Comparison of ENCODE assay signal across 11 cellular contexts in genomic region chr1:115839706-115840095, GRCh38. TPM values are rescaled to one million over a fixed set of nuclear protein-coding genes. Genes with fewer than 3 reads are reported as not detected.
A peak's percentile ranks its signal among the peaks of the same experiment; 100 is the strongest.
DNase-seq lines count a peak whose midpoint lies in the region; ATAC-seq, FAIRE-seq and TF ChIP-seq lines count a peak whose summit lies in the region.
"Had no signal": no experiment of that assay in that cellular context is flagged by ENCODE, and none has a peak within 500 bp of the region (broad histone marks: within the 10 kb centered on the region; RNA-seq: fewer than 3 reads in every experiment).

No MANE protein-coding gene starts in this region.

- H3K4me1 Mint-ChIP-seq in activated CD8-positive, alpha-beta T cell treated with anti-CD3 and anti-CD28 coated beads for 36 hours (ENCODE audit: low read depth): peaks cover 6% of the 10 kb centered on the region
- peaks cover 3% of the 10 kb centered on the region for H3K4me1 Mint-ChIP-seq in activated CD8-positive, alpha-beta T cell treated with anti-CD3 and anti-CD28 coated beads, Interleukin-2, amount 10 ng/mL, durations not matched to agents 7 days and 5 days (ENCODE audit: low read depth)

- peak overlapping the region; percentile 3 for H3K4me3 Mint-ChIP-seq in activated CD8-positive, alpha-beta T cell treated with anti-CD3 and anti-CD28 coated beads for 36 hours
- no peak overlapping the region for H3K4me3 Mint-ChIP-seq in activated CD8-positive, alpha-beta T cell treated with anti-CD3 and anti-CD28 coated beads, Interleukin-2, amount 10 ng/mL, durations not matched to agents 7 days and 5 days

- CTCF ChIA-PET in activated CD8-positive, alpha-beta T cell treated with anti-CD3 and anti-CD28 coated beads for 36 hours (lab: Charles Lee): no interaction called here
- CTCF ChIA-PET in activated CD8-positive, alpha-beta T cell treated with anti-CD3 and anti-CD28 coated beads, Interleukin-2, amount 10 ng/mL, durations not matched to agents 7 days and 5 days (lab: Charles Lee): interaction anchor here (1.3 kb wide), 1 partner anchor 138 kb away, joined by 3 read pairs; no protein-coding TSS in a partner anchor

- no peak for TF ChIP-seq POLR2A in ovary (IDR thresholded peaks at IDR 0.05)

- TF ChIP-seq CTCF in activated CD8-positive, alpha-beta T cell treated with anti-CD3 and anti-CD28 coated beads for 36 hours (IDR thresholded peaks at IDR 0.05): no peak
- TF ChIP-seq CTCF in ovary (IDR thresholded peaks at IDR 0.05): no peak

- H3K27ac Mint-ChIP-seq in activated CD8-positive, alpha-beta T cell treated with anti-CD3 and anti-CD28 coated beads for 36 hours: no peak overlapping the region
- no peak overlapping the region for H3K27ac Mint-ChIP-seq in activated CD8-positive, alpha-beta T cell treated with anti-CD3 and anti-CD28 coated beads, Interleukin-2, amount 10 ng/mL, durations not matched to agents 7 days and 5 days
- H3K27ac Mint-ChIP-seq: activated naive CD4-positive, alpha-beta T cell treated with anti-CD3 and anti-CD28 coated beads, Interleukin-2, amount 50 U/mL, for 72 hours; immature natural killer cell had no signal

- H3K36me3 ChIP-seq in iPS-20b (ENCODE audit: insufficient read depth, low read depth, low read length): no peaks in the 10 kb centered on the region
- H3K36me3 ChIP-seq in ovary: no peaks in the 10 kb centered on the region

- H3K27me3 Mint-ChIP-seq in activated CD8-positive, alpha-beta T cell treated with anti-CD3 and anti-CD28 coated beads for 36 hours: peaks cover 54% of the 10 kb centered on the region
- peaks cover 59% of the 10 kb centered on the region for H3K27me3 Mint-ChIP-seq in activated CD8-positive, alpha-beta T cell treated with anti-CD3 and anti-CD28 coated beads, Interleukin-2, amount 10 ng/mL, durations not matched to agents 7 days and 5 days (ENCODE audit: low read depth)

- no peak for DNase-seq in activated CD8-positive, alpha-beta T cell treated with anti-CD3 and anti-CD28 coated beads for 36 hours
- DNase-seq in activated CD8-positive, alpha-beta T cell treated with anti-CD3 and anti-CD28 coated beads, Interleukin-2, amount 10 ng/mL, durations not matched to agents 7 days and 5 days: no peak
- DNase-seq in substantia nigra (lab: John Stamatoyannopoulos, UW): peak in 1 of 49 donors; percentile 41
- no peak for DNase-seq in ovary
- no peak for DNase-seq in GM19239 (ENCODE audit: insufficient read length, low spot score)
- no peak for DNase-seq in activated CD8-positive, alpha-beta memory T cell treated with anti-CD3 and anti-CD28 coated beads, Interleukin-2, amount 50 U/mL, for 4 hours
- DNase-seq: immature natural killer cell, NCI-H1048 had no signal

- FAIRE-seq in GM19239 (lab: Jason Lieb, UNC): no peak

- H3K4me3 ChIP-seq in iPS-20b (ENCODE audit: low read length): peak overlapping the region; percentile 70
- H3K4me3 ChIP-seq in ovary: no peak overlapping the region

- 5 to 6% (median 5%) methylated on average over 16 of the region's 16 CpGs for WGBS in ovary, 3 donors

- H3K9me3 ChIP-seq in iPS-20b (ENCODE audit: insufficient read depth, low read depth, low read length) (no peaks in the 10 kb centered on the region), ovary (no peaks in the 10 kb centered on the region)

- peak overlapping the region; percentile 73; the same call in 1 of the 2 replicates for H3K9ac ChIP-seq in iPS-20b (ENCODE audit: low read depth, low read length)

- peaks cover 54% of the 10 kb centered on the region for H3K27me3 ChIP-seq in iPS-20b (ENCODE audit: insufficient read depth, low read length)
- H3K27me3 ChIP-seq in ovary: peaks cover 2% of the 10 kb centered on the region

- POLR2A ChIA-PET in activated CD8-positive, alpha-beta T cell treated with anti-CD3 and anti-CD28 coated beads for 36 hours (lab: Charles Lee): no interaction called here
- POLR2A ChIA-PET in activated CD8-positive, alpha-beta T cell treated with anti-CD3 and anti-CD28 coated beads, Interleukin-2, amount 10 ng/mL, durations not matched to agents 7 days and 5 days (lab: Charles Lee): no interaction called here

- intact Hi-C loops in activated CD8-positive, alpha-beta T cell treated with anti-CD3 and anti-CD28 coated beads for 36 hours (cut with micrococcal nuclease): no loop called here
- intact Hi-C loops in ovary (cut with DNase I): no loop called here

- H3K4me1 ChIP-seq in iPS-20b (ENCODE audit: insufficient read depth, low read length) (peaks cover 2% of the 10 kb centered on the region; the same call in 1 of the 2 replicates), ovary (ENCODE audit: insufficient read depth) (peaks cover 6% of the 10 kb centered on the region)

- ATAC-seq in activated CD8-positive, alpha-beta T cell treated with anti-CD3 and anti-CD28 coated beads for 36 hours: no peak
- ATAC-seq in activated CD8-positive, alpha-beta T cell treated with anti-CD3 and anti-CD28 coated beads, Interleukin-2, amount 10 ng/mL, durations not matched to agents 7 days and 5 days: no peak

- H3K36me3 Mint-ChIP-seq in activated CD8-positive, alpha-beta T cell treated with anti-CD3 and anti-CD28 coated beads for 36 hours (ENCODE audit: low read depth): no peaks in the 10 kb centered on the region
- no peaks in the 10 kb centered on the region for H3K36me3 Mint-ChIP-seq in activated CD8-positive, alpha-beta T cell treated with anti-CD3 and anti-CD28 coated beads, Interleukin-2, amount 10 ng/mL, durations not matched to agents 7 days and 5 days (ENCODE audit: low read depth)
- H3K36me3 Mint-ChIP-seq: immature natural killer cell had no signal

- H3K27ac ChIP-seq in angular gyrus (ENCODE audit: low read depth, low read length) (peak overlapping the region; percentile 86), iPS-20b (ENCODE audit: low read length) (no peak overlapping the region), substantia nigra (ENCODE audit: low read depth, low read length, poor library complexity, severe bottlenecking) (peak overlapping the region; percentile 85), ovary (no peak overlapping the region)

- H3K9me3 Mint-ChIP-seq in activated CD8-positive, alpha-beta T cell treated with anti-CD3 and anti-CD28 coated beads for 36 hours: no peaks in the 10 kb centered on the region
- H3K9me3 Mint-ChIP-seq in activated CD8-positive, alpha-beta T cell treated with anti-CD3 and anti-CD28 coated beads, Interleukin-2, amount 10 ng/mL, durations not matched to agents 7 days and 5 days (ENCODE audit: insufficient read depth): no peaks in the 10 kb centered on the region
- H3K9me3 Mint-ChIP-seq: activated naive CD4-positive, alpha-beta T cell treated with anti-CD3 and anti-CD28 coated beads, Interleukin-2, amount 50 U/mL, for 72 hours had no signal

- TF ChIP-seq EP300 in ovary (IDR thresholded peaks at IDR 0.05): no peak

RNA-seq across cellular contexts. Expression of gene NHLH2, which starts 1.2 kb away (rescaled TPM):
- not detected for total RNA-seq in activated CD8-positive, alpha-beta T cell treated with anti-CD3 and anti-CD28 coated beads for 36 hours
- not detected for total RNA-seq in activated CD8-positive, alpha-beta T cell treated with anti-CD3 and anti-CD28 coated beads, Interleukin-2, amount 10 ng/mL, durations not matched to agents 7 days and 5 days
- not detected for total RNA-seq in ovary
- polyA plus RNA-seq in ovary: not detected
- total RNA-seq: activated naive CD4-positive, alpha-beta T cell treated with anti-CD3 and anti-CD28 coated beads, Interleukin-2, amount 50 U/mL, for 72 hours had no signal
- polyA plus RNA-seq: immature natural killer cell had no signal

Comparison
In these comparisons a context has a peak if more than half of its experiments do, and no peak if none do; other contexts are left out.
1. H3K27ac ChIP-seq: peak in angular gyrus (single experiment) and substantia nigra (single experiment); none in iPS-20b (single experiment) and ovary (0 of 2).